Comparison of ENCODE assay signal across 26 cellular contexts in genomic region chr11:64053699-64054098, GRCh38. TPM values are rescaled to one million over a fixed set of nuclear protein-coding genes. Genes with fewer than 3 reads are reported as not detected.
A peak's percentile ranks its signal among the peaks of the same experiment; 100 is the strongest.
DNase-seq lines count a peak whose midpoint lies in the region; ATAC-seq, FAIRE-seq and TF ChIP-seq lines count a peak whose summit lies in the region.
"Had no signal": no experiment of that assay in that cellular context is flagged by ENCODE, and none has a peak within 500 bp of the region (broad histone marks: within the 10 kb centered on the region; RNA-seq: fewer than 3 reads in every experiment).

No MANE protein-coding gene starts in this region.

- peak; percentile 37 for DNase-seq in NCI-H2171 treated with DMSO at 0.1 percent for 48 hours (lab: John Stamatoyannopoulos, UW)
- DNase-seq in NCI-H2171 (lab: John Stamatoyannopoulos, UW) = no peak
- no peak for DNase-seq in dorsolateral prefrontal cortex
- DNase-seq in thyroid gland = peak; percentile 43 to 44
- DNase-seq in urothelium cell line (ENCODE audit: low spot score) = no peak
- DNase-seq in activated CD4-positive, alpha-beta T cell treated with anti-CD3 and anti-CD28 coated beads for 36 hours = no peak
- no peak for DNase-seq in omental fat pad (ENCODE audit: low spot score)
- DNase-seq: 8988T; activated CD4-positive, alpha-beta T cell treated with anti-CD3 and anti-CD28 coated beads, Interleukin-2, amount 50 U/mL, for 4 hours; activated CD8-positive, alpha-beta memory T cell treated with anti-CD3 and anti-CD28 coated beads, Interleukin-2, amount 50 U/mL, for 4 hours; activated naive CD8-positive, alpha-beta T cell treated with anti-CD3 and anti-CD28 coated beads, Interleukin-2, amount 10 ng/mL, durations not matched to agents 7 days and 5 days; DMS79; effector memory CD8-positive, alpha-beta T cell; immature natural killer cell; NCI-H187 treated with DMSO at 0.1 percent for 48 hours; NCI-H446 treated with DMSO at 0.1 percent for 48 hours; stimulated activated CD4-positive, alpha-beta T cell treated with anti-CD3 and anti-CD28 coated beads, Interleukin-4, amount 100 ng/mL, for 1 hour; stimulated activated naive CD8-positive, alpha-beta T cell treated with anti-CD3 and anti-CD28 coated beads, Interleukin-15, Interleukin-2, amounts not matched to agents 100 U/mL and 50 U/mL, for 24 hours had no signal

- no peak overlapping the region for H3K4me3 Mint-ChIP-seq in activated CD4-positive, alpha-beta T cell treated with anti-CD3 and anti-CD28 coated beads for 36 hours
- H3K4me3 Mint-ChIP-seq: activated naive CD8-positive, alpha-beta T cell treated with anti-CD3 and anti-CD28 coated beads, Interleukin-2, amount 10 ng/mL, durations not matched to agents 7 days and 5 days; effector memory CD8-positive, alpha-beta T cell; immature natural killer cell had no signal

- H3K36me3 ChIP-seq in thyroid gland = no peaks in the 10 kb centered on the region
- H3K36me3 ChIP-seq: esophagus muscularis mucosa, gastroesophageal sphincter, tibial nerve had no signal

- H3K4me1 ChIP-seq in thyroid gland = peaks cover 14 to 16% of the 10 kb centered on the region in 2 donors

- H3K27ac Mint-ChIP-seq in activated CD4-positive, alpha-beta T cell treated with anti-CD3 and anti-CD28 coated beads for 36 hours = no peak overlapping the region
- H3K27ac Mint-ChIP-seq: activated naive CD8-positive, alpha-beta T cell treated with anti-CD3 and anti-CD28 coated beads, Interleukin-2, amount 10 ng/mL, durations not matched to agents 7 days and 5 days; effector memory CD8-positive, alpha-beta T cell; immature natural killer cell had no signal

- whole genome bisulfite sequencing in thyroid gland, 2 donors = 55 to 88% methylated on average over 8 to 11 of the region's 15 CpGs

- CTCF ChIA-PET in activated CD4-positive, alpha-beta T cell treated with anti-CD3 and anti-CD28 coated beads for 36 hours (lab: Charles Lee) = no interaction called here

- H3K27ac ChIP-seq in dorsolateral prefrontal cortex = peak overlapping the region in 54 of 59 donors; percentile 1 to 96 (median 60)
- peak overlapping the region; percentile 18 for H3K27ac ChIP-seq in layer of hippocampus (ENCODE audit: low read depth, low read length)
- H3K27ac ChIP-seq in thyroid gland = no peak overlapping the region

- TF ChIP-seq POLR2A in thyroid gland (IDR thresholded peaks at IDR 0.05) = no peak

- no peaks in the 10 kb centered on the region for H3K27me3 Mint-ChIP-seq in activated CD4-positive, alpha-beta T cell treated with anti-CD3 and anti-CD28 coated beads for 36 hours
- H3K27me3 Mint-ChIP-seq: activated naive CD8-positive, alpha-beta T cell treated with anti-CD3 and anti-CD28 coated beads, Interleukin-2, amount 10 ng/mL, durations not matched to agents 7 days and 5 days; effector memory CD8-positive, alpha-beta T cell had no signal

- no peak for ATAC-seq in activated CD4-positive, alpha-beta T cell treated with anti-CD3 and anti-CD28 coated beads for 36 hours
- ATAC-seq in omental fat pad (ENCODE audit: low FRiP score) = no peak
- ATAC-seq: effector memory CD8-positive, alpha-beta T cell; gastroesophageal sphincter; stimulated activated naive CD8-positive, alpha-beta T cell treated with anti-CD3 and anti-CD28 coated beads, Interleukin-15, Interleukin-2, amounts not matched to agents 100 U/mL and 50 U/mL, for 24 hours had no signal

- H3K4me3 ChIP-seq in dorsolateral prefrontal cortex (no peak overlapping the region), thyroid gland (replicated peaks in 1 of 3) (no peak overlapping the region)
- H3K4me3 ChIP-seq: esophagus muscularis mucosa, gastroesophageal sphincter, tibial nerve had no signal

- FAIRE-seq in urothelium cell line (lab: Jason Lieb, UNC) = no peak
- FAIRE-seq: GM12891 had no signal

- POLR2A ChIA-PET in activated CD4-positive, alpha-beta T cell treated with anti-CD3 and anti-CD28 coated beads for 36 hours (lab: Charles Lee) = no interaction called here

- H3K4me1 Mint-ChIP-seq in activated CD4-positive, alpha-beta T cell treated with anti-CD3 and anti-CD28 coated beads for 36 hours = no peaks in the 10 kb centered on the region
- H3K4me1 Mint-ChIP-seq: activated naive CD8-positive, alpha-beta T cell treated with anti-CD3 and anti-CD28 coated beads, Interleukin-2, amount 10 ng/mL, durations not matched to agents 7 days and 5 days; immature natural killer cell had no signal

- no peaks in the 10 kb centered on the region for H3K9me3 ChIP-seq in thyroid gland
- H3K9me3 ChIP-seq: esophagus muscularis mucosa, gastroesophageal sphincter, tibial nerve had no signal

- intact Hi-C loops in dorsolateral prefrontal cortex (cut with DNase I) = no loop called here
- intact Hi-C loops in thyroid gland (cut with DNase I) = no loop called here
- intact Hi-C loops in activated CD4-positive, alpha-beta T cell treated with anti-CD3 and anti-CD28 coated beads for 36 hours (cut with DNase I, micrococcal nuclease) = no loop called here

- no peaks in the 10 kb centered on the region for H3K9me3 Mint-ChIP-seq in activated CD4-positive, alpha-beta T cell treated with anti-CD3 and anti-CD28 coated beads for 36 hours (ENCODE audit: low read depth)
- H3K9me3 Mint-ChIP-seq: activated naive CD8-positive, alpha-beta T cell treated with anti-CD3 and anti-CD28 coated beads, Interleukin-2, amount 10 ng/mL, durations not matched to agents 7 days and 5 days; effector memory CD8-positive, alpha-beta T cell; immature natural killer cell had no signal

- TF ChIP-seq CTCF in dorsolateral prefrontal cortex (IDR thresholded peaks at IDR 0.05 in 54 of 56, conservative IDR thresholded peaks at IDR 0.05 in 2 of 56; ENCODE audit: low read depth in 1 of 56, partially characterized antibody in 56 of 56) (no peak), thyroid gland (IDR thresholded peaks at IDR 0.05) (no peak), omental fat pad (IDR thresholded peaks at IDR 0.05) (no peak)

- H3K27me3 ChIP-seq in dorsolateral prefrontal cortex = no peaks in the 10 kb centered on the region
- H3K27me3 ChIP-seq in layer of hippocampus (ENCODE audit: control insufficient read depth, insufficient read depth, low read length) = no peaks in the 10 kb centered on the region
- H3K27me3 ChIP-seq in thyroid gland = no peaks in the 10 kb centered on the region
- H3K27me3 ChIP-seq: esophagus muscularis mucosa, gastroesophageal sphincter, tibial nerve had no signal

- H3K36me3 Mint-ChIP-seq in activated CD4-positive, alpha-beta T cell treated with anti-CD3 and anti-CD28 coated beads for 36 hours (ENCODE audit: low read depth) = no peaks in the 10 kb centered on the region
- H3K36me3 Mint-ChIP-seq: activated naive CD8-positive, alpha-beta T cell treated with anti-CD3 and anti-CD28 coated beads, Interleukin-2, amount 10 ng/mL, durations not matched to agents 7 days and 5 days; immature natural killer cell had no signal

RNA-seq across cellular contexts. Expression of gene FLRT1, which starts 18.0 kb away (rescaled TPM):
- total RNA-seq in dorsolateral prefrontal cortex = 10 to 100 TPM in 101 of 120 experiments, 1 to 10 TPM in 19; 5.1 to 24.0 (median 13.6) TPM
- 1 to 10 TPM in 3 of 4 donors, under 1 TPM in 1; 0.54 to 4.0 (median 3.8) TPM for total RNA-seq in thyroid gland
- total RNA-seq in activated CD4-positive, alpha-beta T cell treated with anti-CD3 and anti-CD28 coated beads for 36 hours = under 1 TPM; 0.21 to 0.25 TPM
- total RNA-seq in omental fat pad = not detected
- total RNA-seq: activated naive CD8-positive, alpha-beta T cell treated with anti-CD3 and anti-CD28 coated beads, Interleukin-2, amount 10 ng/mL, durations not matched to agents 7 days and 5 days; LHCN-M2; SK-MEL-5; T-helper 2 cell treated with Interferon-gamma antibody and Interleukin-4, amounts not matched to agents 100 ng/mL and 5 ng/mL, for 36 hours had no signal

Comparison
In these comparisons a context has a peak if more than half of its experiments do, and no peak if none do; other contexts are left out.
1. DNase-seq: peak in NCI-H2171 treated with DMSO at 0.1 percent for 48 hours (single experiment) and thyroid gland (2 of 2); none in NCI-H2171 (single experiment), dorsolateral prefrontal cortex (0 of 10), urothelium cell line (single experiment), activated CD4-positive, alpha-beta T cell treated with anti-CD3 and anti-CD28 coated beads for 36 hours (single experiment) and omental fat pad (single experiment).
2. H3K27ac ChIP-seq: peak in dorsolateral prefrontal cortex (54 of 59) and layer of hippocampus (single experiment); none in thyroid gland (0 of 3).